Comparison of ENCODE assay signal across 1 cellular context in the genomic region with DNA sequence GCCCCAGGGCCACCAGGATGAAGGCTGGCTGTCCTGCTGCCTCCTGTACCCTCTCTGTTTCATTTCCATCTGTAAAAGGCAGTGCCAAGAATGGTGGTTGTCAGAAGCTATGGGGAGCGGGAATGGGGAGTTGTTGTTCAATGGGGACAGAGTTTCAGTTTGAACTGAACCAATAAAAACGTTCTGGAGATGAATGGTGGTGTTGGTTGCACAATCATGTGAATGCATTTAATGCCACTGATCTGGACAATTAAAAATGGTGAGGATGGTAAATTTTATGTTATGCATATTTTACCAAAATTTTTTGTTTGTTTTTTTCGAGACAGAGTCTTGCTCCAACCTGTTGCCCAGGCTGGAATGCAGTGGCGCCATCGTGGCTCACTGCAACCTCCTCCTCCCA.
TF ChIP-seq lines count a peak whose summit lies in the region.

No MANE protein-coding gene starts in this region.

TF ChIP-seq in K562, 482 proteins besides CTCF, POLR2A, EP300 and RAD21:
- no peak for TF ChIP-seq CEBPG (CRISPR knock-in tag; IDR thresholded peaks at IDR 0.05)
- TF ChIP-seq CEBPG (tag; conservative IDR thresholded peaks at IDR 0.05 in 1 of 2, IDR thresholded peaks at IDR 0.05 in 1 of 2) = peak in 1 of 2 experiments; percentile 9; a peak in 1 of 4 replicates
- TF ChIP-seq CEBPB (tag; IDR thresholded peaks at IDR 0.05) = 0 out of 2 replicates have a peak, but pooled peaks have one; percentile 38
- TF ChIP-seq TAF1 (IDR thresholded peaks at IDR 0.05; ENCODE audit: control insufficient read depth, extremely low read depth, insufficient read depth, low read length, severe bottlenecking) = no peak
TF ChIP-seq in K562: peak in this region for 2.
